1 cellular context compared by ENCODE assay signal in genomic region chr3:37768107-37768809, GRCh38.
TF ChIP-seq lines count a peak whose summit lies in the region.

No MANE protein-coding gene starts in this region.

TF ChIP-seq in K562, 482 proteins besides CTCF, POLR2A, EP300 and RAD21 (continued from another document):
- TF ChIP-seq FOXK2 (conservative IDR thresholded peaks at IDR 0.05 in 1 of 2, IDR thresholded peaks at IDR 0.05 in 1 of 2; ENCODE audit: low read depth in 2 of 2) = peak; percentile 78; a peak in 3 of 4 replicates
- TF ChIP-seq SRSF3 (IDR thresholded peaks at IDR 0.05; ENCODE audit: insufficient read depth, low read length) = no peak
- TF ChIP-seq ZNF785 (CRISPR knock-in tag; IDR thresholded peaks at IDR 0.05) = no peak
- no peak for TF ChIP-seq MCM3 (IDR thresholded peaks at IDR 0.05)
- no peak for TF ChIP-seq KLF16 (IDR thresholded peaks at IDR 0.05)
- TF ChIP-seq FOXA3 (CRISPR knock-in tag; conservative IDR thresholded peaks at IDR 0.05 in 1 of 2, IDR thresholded peaks at IDR 0.05 in 1 of 2) = peak in 1 of 2 experiments; percentile 65; a peak in 2 of 4 replicates
- TF ChIP-seq NR2F6 (CRISPR knock-in tag; IDR thresholded peaks at IDR 0.05) = no peak
- TF ChIP-seq FOXJ2 (tag; IDR thresholded peaks at IDR 0.05) = peak; percentile 94
- no peak for TF ChIP-seq RBM25 (IDR thresholded peaks at IDR 0.05; ENCODE audit: low read depth, low read length, severe bottlenecking)
- TF ChIP-seq RFX1 (IDR thresholded peaks at IDR 0.05) = 0 out of 2 replicates have a peak, but pooled peaks have one; percentile 8
- peak; percentile 17; the same call in 1 of the 2 replicates for TF ChIP-seq TFAP4 (CRISPR knock-in tag; IDR thresholded peaks at IDR 0.05; ENCODE audit: borderline replicate concordance)
- no peak for TF ChIP-seq ATF1 (CRISPR knock-in tag; IDR thresholded peaks at IDR 0.05)
- TF ChIP-seq ATF1 (tag; IDR thresholded peaks at IDR 0.05) = peak; percentile 58
- TF ChIP-seq BHLHE40 (IDR thresholded peaks at IDR 0.05; ENCODE audit: low read length) = peak; percentile 31; the same call in 1 of the 2 replicates
- TF ChIP-seq CXXC5 (CRISPR knock-in tag; IDR thresholded peaks at IDR 0.05) = peak; percentile 39
- no peak for TF ChIP-seq TBP (optimal IDR thresholded peaks at IDR 0.05; ENCODE audit: low read depth, low read length)
- 0 out of 4 replicates have a peak, but pooled peaks of 1 of the 2 experiments have one; percentile 19 for TF ChIP-seq MNT (conservative IDR thresholded peaks at IDR 0.05)
- no peak for TF ChIP-seq KLF10 (CRISPR knock-in tag; IDR thresholded peaks at IDR 0.05)
- TF ChIP-seq HES1 (IDR thresholded peaks at IDR 0.05; ENCODE audit: low read depth) = peak; percentile 54; the same call in 1 of the 2 replicates
- TF ChIP-seq PBX2 (CRISPR knock-in tag; IDR thresholded peaks at IDR 0.05; ENCODE audit: low read depth) = no peak
- TF ChIP-seq PBX2 (tag; conservative IDR thresholded peaks at IDR 0.05; ENCODE audit: low read depth) = peak; percentile 18; the same call in 1 of the 2 replicates
- peak; percentile 48; the same call in 1 of the 2 replicates for TF ChIP-seq CBFA2T3 (IDR thresholded peaks at IDR 0.05)
- TF ChIP-seq TAL1 (IDR thresholded peaks at IDR 0.05) = peak; percentile 17; the same call in 1 of the 2 replicates
- 0 out of 2 replicates have a peak, but pooled peaks have one; percentile 26 for TF ChIP-seq SMAD4 (CRISPR knock-in tag; conservative IDR thresholded peaks at IDR 0.05)
